ENCODE assay signal across 28 cellular contexts in the genomic region with DNA sequence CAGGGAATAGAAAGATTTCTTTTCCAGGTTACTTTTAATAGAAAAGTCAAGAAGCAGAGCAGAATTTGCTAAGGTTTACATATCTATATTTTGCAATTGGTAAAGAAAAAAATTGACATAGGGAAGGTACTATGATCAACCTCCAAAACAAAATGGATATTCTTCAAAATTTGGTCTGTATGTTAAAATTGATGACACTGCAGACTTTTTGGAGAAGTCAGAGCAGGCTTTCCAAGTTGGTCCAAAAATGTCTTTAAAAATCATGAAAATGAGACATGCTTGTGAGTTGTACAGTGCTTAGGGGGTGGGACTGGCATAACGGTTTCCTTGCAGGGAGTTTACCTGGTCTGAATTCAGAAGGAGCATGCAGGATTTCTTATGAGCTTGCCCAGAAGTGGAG.
"Had no signal": no experiment of that assay in that cellular context is flagged by ENCODE, and none has a peak within 500 bp of the region (broad histone marks: within the 10 kb centered on the region; RNA-seq: fewer than 3 reads in every experiment).

No MANE protein-coding gene starts in this region.

- FAIRE-seq: colon, endometrium, endothelial cell of umbilical vein, frontal cortex had no signal

- H3K27me3 ChIP-seq: colonic mucosa, esophagus muscularis mucosa, esophagus squamous epithelium, gastrocnemius medialis, gastroesophageal sphincter, heart left ventricle, heart right ventricle had no signal

- H3K9me3 ChIP-seq: colonic mucosa, esophagus muscularis mucosa, esophagus squamous epithelium, gastrocnemius medialis, gastroesophageal sphincter, heart left ventricle, heart right ventricle had no signal

- DNase-seq: colonic mucosa; cortex of kidney; dermis blood vessel endothelial cell; dorsolateral prefrontal cortex; effector CD4-positive, alpha-beta T cell; effector CD8-positive, alpha-beta T cell; effector memory CD4-positive, alpha-beta T cell; effector memory CD8-positive, alpha-beta T cell; endodermal cell; erythroblast; esophagus squamous epithelium; foreskin fibroblast; foreskin keratinocyte; foreskin melanocyte; gastrocnemius medialis; glutamatergic neuron; head of caudate nucleus; heart left ventricle; heart right ventricle had no signal

- H3K36me3 ChIP-seq: colonic mucosa, esophagus muscularis mucosa, esophagus squamous epithelium, gastrocnemius medialis, gastroesophageal sphincter, heart left ventricle, heart right ventricle had no signal

- H3K4me1 ChIP-seq: colonic mucosa, esophagus muscularis mucosa, esophagus squamous epithelium, foreskin keratinocyte, gastrocnemius medialis, gastroesophageal sphincter, heart left ventricle, heart right ventricle had no signal

- H3K4me3 ChIP-seq: colonic mucosa, coronary artery, dorsolateral prefrontal cortex, esophagus muscularis mucosa, esophagus squamous epithelium, gastrocnemius medialis, gastroesophageal sphincter, heart left ventricle, heart right ventricle had no signal

- H3K27ac ChIP-seq: colonic mucosa, coronary artery, dorsolateral prefrontal cortex, epithelial cell of prostate, esophagus muscularis mucosa, esophagus squamous epithelium, foreskin keratinocyte, gastrocnemius medialis, gastroesophageal sphincter, heart left ventricle, heart right ventricle had no signal

- ATAC-seq: effector memory CD8-positive, alpha-beta T cell; esophagus mucosa; foreskin keratinocyte; gastrocnemius medialis; gastroesophageal sphincter; heart left ventricle; heart right ventricle had no signal
